10 cellular contexts compared by ENCODE assay signal in the genomic region with DNA sequence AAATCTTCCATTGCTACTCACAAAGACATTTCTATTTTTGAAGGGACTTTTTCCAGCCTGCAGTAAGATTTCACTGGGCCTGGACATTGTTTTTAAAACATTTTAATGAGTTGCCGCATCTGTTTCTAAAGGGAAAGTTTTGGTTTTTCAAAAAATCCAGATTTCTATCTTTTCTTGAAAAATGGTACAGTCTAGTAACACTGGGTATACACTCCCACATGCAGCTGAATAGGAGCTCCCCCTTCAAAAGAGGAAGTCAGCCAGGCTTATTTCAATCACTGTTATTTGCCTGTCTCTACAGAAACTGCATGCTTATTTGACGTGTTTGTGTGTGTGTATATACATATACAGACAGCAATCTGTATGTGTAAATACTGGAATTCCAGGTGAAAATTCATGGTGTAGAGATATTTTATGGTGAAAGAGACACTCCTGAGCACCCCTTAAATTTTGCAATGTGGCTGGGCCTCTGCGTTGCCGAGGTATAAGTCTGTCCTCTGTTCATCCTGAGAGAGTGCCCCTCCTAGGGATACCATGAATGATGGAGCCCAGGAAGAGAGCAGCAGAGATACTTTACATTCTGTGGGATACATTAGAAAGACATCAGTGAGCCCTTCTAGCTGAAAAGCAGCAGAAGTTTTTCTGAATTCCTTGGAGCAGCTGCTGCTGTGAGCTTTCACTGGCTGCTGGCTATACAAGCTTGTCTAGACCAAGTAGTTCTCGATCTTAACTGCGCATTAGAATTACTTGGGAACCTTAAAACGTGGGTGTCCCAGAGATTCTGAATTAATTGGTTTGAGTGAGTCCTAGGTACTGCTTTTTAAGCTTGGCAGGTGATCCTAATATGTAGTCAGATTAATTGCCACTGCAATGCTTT. TPM values are rescaled to one million over a fixed set of nuclear protein-coding genes. Genes with fewer than 3 reads are reported as not detected.
DNase-seq lines count a peak whose midpoint lies in the region; ATAC-seq and FAIRE-seq lines count a peak whose summit lies in the region.
"Had no signal": no experiment of that assay in that cellular context is flagged by ENCODE, and none has a peak within 500 bp of the region (broad histone marks: within the 10 kb centered on the region; RNA-seq: fewer than 3 reads in every experiment).

No MANE protein-coding gene starts in this region.

- peaks cover 0 to 3% of the 10 kb centered on the region in 2 donors for H3K4me1 ChIP-seq in small intestine (ENCODE audit: control insufficient read depth in 2 of 2, insufficient read depth in 1 of 2, low read depth in 1 of 2, low read length in 1 of 2)

- WGBS in small intestine, 3 donors = 67 to 74% (median 72%) methylated on average over 7 of the region's 7 CpGs

- no peak overlapping the region for H3K4me3 ChIP-seq in small intestine (ENCODE audit: low read depth in 1 of 2, low read length in 2 of 2)

- H3K27me3 ChIP-seq in small intestine (ENCODE audit: control insufficient read depth in 2 of 2, insufficient read depth in 2 of 2, low read length in 2 of 2) = no peaks in the 10 kb centered on the region

- H3K9me3 ChIP-seq in small intestine (ENCODE audit: control insufficient read depth, low read depth) = no peaks in the 10 kb centered on the region

- H3K36me3 ChIP-seq in small intestine (ENCODE audit: control insufficient read depth in 2 of 2, insufficient read depth in 2 of 2, low read length in 2 of 2) = no peaks in the 10 kb centered on the region

- DNase-seq in CD1c-positive myeloid dendritic cell (ENCODE audit: extremely low spot score) (peak; percentile 45), germinal center (ENCODE audit: low spot score) (peak; percentile 49), posterior cingulate gyrus (no peak), kidney glomerular epithelial cell (lab: John Stamatoyannopoulos, UW) (no peak), hepatic stellate cell (ENCODE audit: low spot score) (no peak), small intestine (no peak)
- DNase-seq: activated CD4-positive, alpha-beta T cell treated with anti-CD3 and anti-CD28 coated beads, Interleukin-2, amount 50 U/mL, for 1 hour had no signal

- H3K27ac ChIP-seq in small intestine (ENCODE audit: low read depth in 1 of 2, low read length in 1 of 2) = no peak overlapping the region
- H3K27ac ChIP-seq: epithelial cell of prostate had no signal

- intact Hi-C loops in posterior cingulate gyrus (cut with DNase I) = no loop called here

- FAIRE-seq in small intestine (lab: Jason Lieb, UNC) = no peak

- ATAC-seq in GM21367 (IDR thresholded peaks at IDR 0.05; ENCODE audit: unreplicated experiment) (peak; percentile 81), HG03460 (IDR thresholded peaks at IDR 0.05; ENCODE audit: unreplicated experiment) (peak; percentile 71)

RNA-seq across cellular contexts. Expression of a gene that starts 12.0 kb away (rescaled TPM):
- polyA plus RNA-seq in small intestine = 100 to 1,000 TPM; 106 to 227 (median 178) TPM

RNA-seq across cellular contexts. Expression of a gene that starts 28.5 kb away (rescaled TPM):
- 10 to 100 TPM; 18.7 to 21.9 (median 21.6) TPM for polyA plus RNA-seq in small intestine

Comparison
In these comparisons a context has a peak if more than half of its experiments do, and no peak if none do; other contexts are left out.
1. DNase-seq: peak in CD1c-positive myeloid dendritic cell (single experiment) and germinal center (single experiment); none in posterior cingulate gyrus (0 of 10), kidney glomerular epithelial cell (single experiment), hepatic stellate cell (single experiment) and small intestine (single experiment).